ENCODE assay signal across 1 cellular context in genomic region chr4:80751200-80751599, GRCh38.
TF ChIP-seq lines count a peak whose summit lies in the region.

No MANE protein-coding gene starts in this region.

TF ChIP-seq in WTC11, 78 proteins besides CTCF, POLR2A, EP300 and RAD21 (continued from another document):
- TF ChIP-seq USF2 (CRISPR knock-in tag; IDR thresholded peaks at IDR 0.05) (no peak), STAT6 (CRISPR knock-in tag; conservative IDR thresholded peaks at IDR 0.05; ENCODE audit: low read depth) (no peak)
